In the genomic region with DNA sequence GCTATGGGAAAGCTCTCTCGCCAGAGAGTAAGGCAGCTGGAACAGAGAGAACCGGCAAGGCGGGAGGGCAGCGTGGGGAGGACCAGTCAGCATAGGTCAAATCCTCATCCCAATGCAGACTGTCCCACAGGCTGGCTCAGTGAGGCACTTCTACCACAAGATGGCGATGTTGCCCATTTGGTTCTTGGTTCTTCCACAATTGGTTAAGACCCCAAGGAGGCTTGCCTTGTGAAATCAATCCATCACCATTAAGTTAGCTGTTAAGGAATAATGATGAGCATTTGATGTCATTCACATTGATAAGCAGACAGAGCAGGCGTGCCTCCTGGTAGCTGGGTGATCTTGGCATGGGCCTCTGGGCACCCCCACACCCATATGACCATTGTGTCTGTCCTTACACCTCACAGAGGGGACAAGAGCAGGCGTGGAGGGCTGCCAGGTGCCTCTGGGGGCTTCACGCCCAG, we compare ENCODE assay signal across 9 cellular contexts. TPM values are rescaled to one million over a fixed set of nuclear protein-coding genes. Genes with fewer than 3 reads are reported as not detected.
DNase-seq lines count a peak whose midpoint lies in the region; ATAC-seq and TF ChIP-seq lines count a peak whose summit lies in the region.
"Had no signal": no experiment of that assay in that cellular context is flagged by ENCODE, and none has a peak within 500 bp of the region (broad histone marks: within the 10 kb centered on the region; RNA-seq: fewer than 3 reads in every experiment).

No MANE protein-coding gene starts in this region.

- H3K9me2 ChIP-seq in PC-9 (ENCODE audit: insufficient read depth), result no peaks in the 10 kb centered on the region

- H2AFZ ChIP-seq in PC-9, result no peak overlapping the region

- WGBS in transverse colon (ENCODE audit: low coverage in 1 of 2), 2 donors, result 0 to 19% methylated on average over 3 to 8 of the region's 8 CpGs

- H3K9me3 Mint-ChIP-seq in CD14-positive monocyte, result no peaks in the 10 kb centered on the region

- ATAC-seq in GM19035 (IDR thresholded peaks at IDR 0.05; ENCODE audit: unreplicated experiment), result peak; percentile 77

- H3K9me3 ChIP-seq in PC-9 (ENCODE audit: insufficient read depth, low read depth) (no peaks in the 10 kb centered on the region), neutrophil (no peaks in the 10 kb centered on the region), transverse colon (no peaks in the 10 kb centered on the region)

- in situ Hi-C loops in transverse colon (cut with MboI; ENCODE audit: low pct_ligation_motif_present in 1 of 4, low pct_unique_long_range_greater_than_20kb in 1 of 4, low sequenced_read_pairs in 3 of 4), result loop anchor here in 3 of 4 donors (10.0 to 25.0 kb wide), 3 partner anchors 163 to 173 kb away; partner anchors contain the start of gene CST9 (in 2 of the 3)

- H3K4me1 ChIP-seq in PC-9 (replicated peaks; ENCODE audit: insufficient read depth) (peaks cover 5% of the 10 kb centered on the region; the same call in 1 of the 2 replicates), neutrophil (ENCODE audit: control insufficient read depth in 1 of 2, insufficient read depth in 1 of 2, low read depth in 1 of 2, low read length in 1 of 2) (no peaks in the 10 kb centered on the region), transverse colon (no peaks in the 10 kb centered on the region)

- H3K27me3 ChIP-seq in PC-9 (ENCODE audit: insufficient read depth, low read depth), result no peaks in the 10 kb centered on the region
- no peaks in the 10 kb centered on the region for H3K27me3 ChIP-seq in neutrophil
- no peaks in the 10 kb centered on the region for H3K27me3 ChIP-seq in transverse colon

- peak; percentile 54 for DNase-seq in CD14-positive monocyte (ENCODE audit: low spot score)
- DNase-seq in HT1080 (ENCODE audit: low read depth), result peak; percentile 62
- peak; percentile 62 for DNase-seq in PC-9
- DNase-seq in activated T-cell treated with anti-CD3 and anti-CD28 coated beads, Interleukin-2, amount 50 U/mL, for 48 hours, result peak; percentile 74 to 76
- peak; percentile 62 to 88 for DNase-seq in foreskin fibroblast
- peak; percentile 59 for DNase-seq in transverse colon

- intact Hi-C loops in CD14-positive monocyte (cut with micrococcal nuclease) (loop anchor here (1.0 to 2.0 kb wide), 2 partner anchors 164 to 165 kb away; no protein-coding TSS in a partner anchor), PC-9 (cut with micrococcal nuclease; ENCODE audit: unreplicated experiment) (loop anchor here (1.0 kb wide), 1 partner anchor 164 kb away; no protein-coding TSS in a partner anchor), transverse colon (cut with DNase I; ENCODE audit: low total_unique reads) (loop anchor here (5.0 kb wide), 2 partner anchors 165 to 1940 kb away; partner anchors contain the start of gene CST9)

- no peaks in the 10 kb centered on the region for H3K36me3 Mint-ChIP-seq in CD14-positive monocyte

- no peak overlapping the region for H3K4me3 ChIP-seq in PC-9
- no peak overlapping the region for H3K4me3 ChIP-seq in foreskin fibroblast (ENCODE audit: low read depth in 1 of 2, low read length in 2 of 2)
- no peak overlapping the region for H3K4me3 ChIP-seq in neutrophil (ENCODE audit: low read depth in 1 of 2, low read length in 1 of 2)
- H3K4me3 ChIP-seq in transverse colon, result no peak overlapping the region

- H3K4me1 Mint-ChIP-seq in CD14-positive monocyte, result no peaks in the 10 kb centered on the region

- H3K36me3 ChIP-seq in PC-9 (ENCODE audit: low read depth) (no peaks in the 10 kb centered on the region), neutrophil (no peaks in the 10 kb centered on the region), transverse colon (no peaks in the 10 kb centered on the region)

- H3K4me3 Mint-ChIP-seq in CD14-positive monocyte, result no peak overlapping the region

- no TSS peak for BruUV-seq in PC-9 (replicated peaks; lab: Mats Ljungman, UMichigan)

- POLR2A ChIA-PET in PC-9 (lab: Charles Lee; ENCODE audit: unreplicated experiment), result no interaction called here

- no peak overlapping the region for H3K4me2 ChIP-seq in PC-9

- CTCF ChIA-PET in PC-9 (lab: Charles Lee), result interaction anchor here (0.7 to 1.1 kb wide), 2 partner anchors 141 to 165 kb away, joined by 3 read pairs; no protein-coding TSS in a partner anchor

- no peak for TF ChIP-seq POLR2A in transverse colon (IDR thresholded peaks at IDR 0.05)

- H4K20me1 ChIP-seq in PC-9 (ENCODE audit: insufficient read depth), result no peaks in the 10 kb centered on the region

- TF ChIP-seq EP300 in transverse colon (IDR thresholded peaks at IDR 0.05; ENCODE audit: low read depth), result no peak

- no peak overlapping the region for H3K27ac Mint-ChIP-seq in CD14-positive monocyte

- H3K27ac ChIP-seq in PC-9, result no peak overlapping the region
- no peak overlapping the region for H3K27ac ChIP-seq in neutrophil
- H3K27ac ChIP-seq in transverse colon, result no peak overlapping the region

- H3F3A ChIP-seq in PC-9 (ENCODE audit: insufficient read depth, low read depth), result no peaks in the 10 kb centered on the region

- H3K79me2 ChIP-seq in PC-9 (ENCODE audit: low read depth), result no peaks in the 10 kb centered on the region

- H3K27me3 Mint-ChIP-seq in CD14-positive monocyte (ENCODE audit: low read depth in 3 of 3), result peaks cover 2 to 10% (median 8%) of the 10 kb centered on the region in 3 donors

- TF ChIP-seq CTCF in CD14-positive monocyte (IDR thresholded peaks at IDR 0.05) (peak; percentile 91), PC-9 (conservative IDR thresholded peaks at IDR 0.05) (peak; percentile 89), foreskin fibroblast (IDR thresholded peaks at IDR 0.05; ENCODE audit: low read depth, low read length) (peak; percentile 95), neutrophil (IDR thresholded peaks at IDR 0.05) (peak; percentile 72), transverse colon (IDR thresholded peaks at IDR 0.05) (peak; percentile 69 to 88 (median 79))

RNA-seq across cellular contexts. Expression of gene CSTL1, which starts 2.4 kb away (rescaled TPM):
- not detected for polyA plus RNA-seq in CD14-positive monocyte
- not detected in 2 replicates for total RNA-seq in HT1080 (2014; rRNA removed; shearing (Covaris generic))
- polyA plus RNA-seq in HT1080 (2015; cell fraction: cytosol; rRNA removed), result not detected in 2 replicates
- not detected in 2 replicates for polyA plus RNA-seq in HT1080 (2015; cell fraction: nucleus; rRNA removed)
- total RNA-seq in PC-9 (2021), result not detected in 2 replicates
- not detected for total RNA-seq in transverse colon
- total RNA-seq: T-helper 1 cell treated with Interleukin-12 subunit alpha and Interleukin-12 subunit beta and Interleukin-4 antibody, amounts not matched to agents 30 ng/mL and 1 ng/mL, for 36 hours had no signal

RNA-seq across cellular contexts. Expression of gene CST11, which starts 10.8 kb away (rescaled TPM):
- polyA plus RNA-seq in CD14-positive monocyte, result not detected
- total RNA-seq in HT1080 (2014; rRNA removed; shearing (Covaris generic)), result not detected in 2 replicates
- polyA plus RNA-seq in HT1080 (2015; cell fraction: cytosol; rRNA removed), result not detected in 2 replicates
- polyA plus RNA-seq in HT1080 (2015; cell fraction: nucleus; rRNA removed), result not detected in 2 replicates
- not detected in 2 replicates for total RNA-seq in PC-9 (2021)
- total RNA-seq in transverse colon, result not detected
- total RNA-seq: T-helper 1 cell treated with Interleukin-12 subunit alpha and Interleukin-12 subunit beta and Interleukin-4 antibody, amounts not matched to agents 30 ng/mL and 1 ng/mL, for 36 hours had no signal

RNA-seq across cellular contexts. Expression of gene NAPB, which starts 20.6 kb away (rescaled TPM):
- polyA plus RNA-seq in CD14-positive monocyte, result 1 to 10 TPM; 2.4 to 2.6 TPM
- total RNA-seq in HT1080 (2014; rRNA removed; shearing (Covaris generic)), result 3.5 and 4.2 TPM in 2 replicates
- 3.6 TPM in 2 replicates for polyA plus RNA-seq in HT1080 (2015; cell fraction: cytosol; rRNA removed)
- polyA plus RNA-seq in HT1080 (2015; cell fraction: nucleus; rRNA removed), result 25.3 and 31.5 TPM in 2 replicates
- total RNA-seq in PC-9 (2021), result 13.8 and 16.5 TPM in 2 replicates
- 10 to 100 TPM in 3 of 4 donors, 1 to 10 TPM in 1; 4.0 to 20.5 (median 12.0) TPM for total RNA-seq in transverse colon

RNA-seq across cellular contexts. Expression of gene CST8, which starts 49.0 kb away (rescaled TPM):
- not detected for polyA plus RNA-seq in CD14-positive monocyte
- not detected in 2 replicates for total RNA-seq in HT1080 (2014; rRNA removed; shearing (Covaris generic))
- not detected in 2 replicates for polyA plus RNA-seq in HT1080 (2015; cell fraction: cytosol; rRNA removed)
- polyA plus RNA-seq in HT1080 (2015; cell fraction: nucleus; rRNA removed), result not detected in 2 replicates
- total RNA-seq in PC-9 (2021), result not detected in 2 replicates
- total RNA-seq in transverse colon, result not detected
- total RNA-seq: T-helper 1 cell treated with Interleukin-12 subunit alpha and Interleukin-12 subunit beta and Interleukin-4 antibody, amounts not matched to agents 30 ng/mL and 1 ng/mL, for 36 hours had no signal
